ENCODE assay signal across 1 cellular context in genomic region chr20:31593221-31594001, GRCh38.
TF ChIP-seq lines count a peak whose summit lies in the region.

No MANE protein-coding gene starts in this region.

TF ChIP-seq in K562, 482 proteins besides CTCF, POLR2A, EP300 and RAD21 (continued from another document):
- TF ChIP-seq MGA (IDR thresholded peaks at IDR 0.05): no peak
- TF ChIP-seq RBBP5 (IDR thresholded peaks at IDR 0.05; ENCODE audit: borderline replicate concordance, insufficient read depth, low read length, poor library complexity, severe bottlenecking): no peak
